In the genomic region with DNA sequence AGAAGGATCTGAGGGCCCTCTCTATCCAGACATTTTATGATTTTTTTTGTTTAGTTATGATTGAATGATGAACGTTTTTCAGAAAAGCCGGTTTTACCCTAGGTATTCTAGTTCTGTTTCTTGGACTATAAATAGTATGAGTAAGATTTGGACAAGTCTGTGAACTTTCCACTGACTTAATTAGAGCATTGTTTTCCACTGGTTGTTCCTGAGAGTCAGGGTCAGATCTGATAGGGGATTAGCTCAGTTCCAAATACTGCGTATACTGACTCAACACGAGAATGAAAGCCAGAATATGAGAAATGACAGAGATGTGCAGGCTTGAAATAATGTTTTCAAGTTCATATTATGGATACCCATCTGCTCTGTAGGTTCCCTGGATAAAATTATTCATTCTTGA, we compare ENCODE assay signal across 18 cellular contexts.
DNase-seq lines count a peak whose midpoint lies in the region; ATAC-seq and TF ChIP-seq lines count a peak whose summit lies in the region.
"Had no signal": no experiment of that assay in that cellular context is flagged by ENCODE, and none has a peak within 500 bp of the region (broad histone marks: within the 10 kb centered on the region; RNA-seq: fewer than 3 reads in every experiment).

No MANE protein-coding gene starts in this region.

- H3K36me3 ChIP-seq in heart left ventricle = no peaks in the 10 kb centered on the region
- H3K36me3 ChIP-seq in ascending aorta = no peaks in the 10 kb centered on the region
- H3K36me3 ChIP-seq: colonic mucosa, uterus had no signal

- H3K4me3 ChIP-seq in heart left ventricle (no peak overlapping the region), ascending aorta (no peak overlapping the region)
- H3K4me3 ChIP-seq: colonic mucosa, uterus had no signal

- 29 to 59% (median 31%) methylated on average over 4 of the region's 4 CpGs for WGBS in heart left ventricle, 4 donors

- CTCF ChIA-PET in HEK293T (lab: Yijun Ruan, JAX) = no interaction called here

- peak; percentile 58 to 82 (median 76) for ATAC-seq in heart left ventricle

- no peak for TF ChIP-seq POLR2A in heart left ventricle (IDR thresholded peaks at IDR 0.05)

- H3K4me1 ChIP-seq in heart left ventricle (peaks cover 0 to 18% (median 4%) of the 10 kb centered on the region in 12 donors), ascending aorta (peaks cover 0 to 12% of the 10 kb centered on the region in 2 donors)
- H3K4me1 ChIP-seq: colonic mucosa, parathyroid adenoma had no signal

- H3K9me3 ChIP-seq in heart left ventricle (peaks cover 0 to 3% (median 0%) of the 10 kb centered on the region in 12 donors), ascending aorta (no peaks in the 10 kb centered on the region)
- H3K9me3 ChIP-seq: colonic mucosa, uterus had no signal

- no peaks in the 10 kb centered on the region for H3K27me3 ChIP-seq in heart left ventricle
- H3K27me3 ChIP-seq in ascending aorta = no peaks in the 10 kb centered on the region
- H3K27me3 ChIP-seq: colonic mucosa, uterus had no signal

- peak overlapping the region in 4 of 12 donors; percentile 1 to 54 (median 30) for H3K27ac ChIP-seq in heart left ventricle
- H3K27ac ChIP-seq in ascending aorta = peak overlapping the region; percentile 66 to 82
- H3K27ac ChIP-seq: colonic mucosa, parathyroid adenoma had no signal

- POLR2A ChIA-PET in HEK293T (lab: Yijun Ruan, JAX) = no interaction called here

- intact Hi-C loops in heart left ventricle (cut with DNase I) = no loop called here
- intact Hi-C loops in cardiac septum (cut with DNase I) = no loop called here
- intact Hi-C loops in ascending aorta (cut with DNase I) = loop anchor here (5.0 kb wide), 1 partner anchor 46 kb away; no protein-coding TSS in a partner anchor

- no peak for TF ChIP-seq CTCF in heart left ventricle (IDR thresholded peaks at IDR 0.05)
- TF ChIP-seq CTCF in ascending aorta (IDR thresholded peaks at IDR 0.05) = no peak

- DNase-seq in heart left ventricle (no peak), cardiac septum (ENCODE audit: low spot score) (no peak), ascending aorta (ENCODE audit: low spot score in 2 of 2) (no peak), iris pigment epithelial cell (ENCODE audit: low read depth) (peak; percentile 81), DMS 273 (lab: John Stamatoyannopoulos, UW; ENCODE audit: unreplicated experiment) (no peak), HEK293T (ENCODE audit: extremely low spot score) (no peak), foreskin melanocyte (no peak), HK-2 (ENCODE audit: unreplicated experiment) (no peak)
- DNase-seq: activated CD4-positive, alpha-beta T cell treated with anti-CD3 and anti-CD28 coated beads, Interleukin-2, amount 10 ng/mL, durations not matched to agents 7 days and 5 days; activated naive CD4-positive, alpha-beta T cell treated with Interleukin-2 at 50 U/mL for 16 hours; colonic mucosa; DMS153; KBM-7; midbrain; NCI-H1417 treated with DMSO at 0.1 percent for 48 hours; NCI-H524; uterus had no signal

TF ChIP-seq in HEK293T, 16 proteins besides CTCF, POLR2A, EP300 and RAD21:
- TF ChIP-seq CTBP1 (IDR thresholded peaks at IDR 0.05; ENCODE audit: borderline replicate concordance) (no peak), FOXA1 (IDR thresholded peaks at IDR 0.05) (no peak), SP1 (IDR thresholded peaks at IDR 0.05) (no peak), ELF4 (IDR thresholded peaks at IDR 0.05) (no peak), LEF1 (IDR thresholded peaks at IDR 0.05; ENCODE audit: borderline replicate concordance) (no peak), FOXK2 (IDR thresholded peaks at IDR 0.05) (no peak)
TF ChIP-seq in HEK293T: peak in this region for 0.
